ENCODE assay signal across 8 cellular contexts in the genomic region with DNA sequence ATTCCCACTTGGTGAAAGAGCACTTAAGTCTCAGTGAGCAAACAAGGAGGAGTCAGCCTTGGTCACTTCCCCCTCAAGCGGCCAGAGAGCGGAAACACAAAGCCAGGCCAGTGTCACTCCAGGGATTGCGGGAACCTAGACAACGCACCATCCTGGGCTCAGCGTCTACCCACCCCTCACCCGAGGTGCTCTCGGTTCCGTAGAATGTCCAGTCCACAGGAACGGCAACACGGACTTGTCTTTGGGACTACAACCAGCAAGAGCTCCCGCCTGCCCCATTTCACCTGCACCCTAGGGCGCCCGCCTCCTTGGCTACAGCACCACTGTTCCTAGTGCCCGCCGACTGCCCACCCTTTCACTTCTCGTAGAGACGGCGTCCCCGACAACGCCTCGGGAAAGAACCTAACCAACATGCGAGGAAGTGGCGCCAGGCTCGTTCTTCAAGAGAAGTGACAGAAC. TPM values are rescaled to one million over a fixed set of nuclear protein-coding genes. Genes with fewer than 3 reads are reported as not detected.
A peak's percentile ranks its signal among the peaks of the same experiment; 100 is the strongest.
DNase-seq lines count a peak whose midpoint lies in the region; ATAC-seq and TF ChIP-seq lines count a peak whose summit lies in the region.

No MANE protein-coding gene starts in this region.

- DNase-seq in AG04449 (ENCODE audit: low read depth, low spot score) (no peak), GM13977 (ENCODE audit: low spot score) (peak; percentile 25), NCI-H146 treated with DMSO at 0.1 percent for 48 hours (lab: John Stamatoyannopoulos, UW; ENCODE audit: unreplicated experiment) (peak; percentile 29), UCSD-AML1 (lab: John Stamatoyannopoulos, UW; ENCODE audit: unreplicated experiment) (peak; percentile 55), right lobe of liver (peak; percentile 57 to 65 (median 62))
- DNase-seq in stimulated activated CD8-positive, alpha-beta memory T cell treated with anti-CD3 and anti-CD28 coated beads, Interleukin-4, amount 100 ng/mL, for 1 hour (ENCODE audit: low read depth in 2 of 2, low spot score in 1 of 2): peak; percentile 1 to 20

- peak overlapping the region; percentile 98 for H3K4me3 ChIP-seq in AG04449 (ENCODE audit: low read depth, low read length)
- peak overlapping the region; percentile 99 for H3K4me3 ChIP-seq in duodenal mucosa (ENCODE audit: low read depth in 1 of 2, low read length in 2 of 2)
- peak overlapping the region; percentile 72 to 94 (median 78) for H3K4me3 ChIP-seq in right lobe of liver

- peak; percentile 41 for TF ChIP-seq CTCF in AG04449 (IDR thresholded peaks at IDR 0.05; ENCODE audit: insufficient read depth, low read length, missing control alignments)
- peak; percentile 22 for TF ChIP-seq CTCF in GM13977 (IDR thresholded peaks at IDR 0.05; ENCODE audit: extremely low read depth, insufficient read depth, missing control alignments)
- TF ChIP-seq CTCF in right lobe of liver (IDR thresholded peaks at IDR 0.05): peak in 2 of 4 donors; percentile 11 to 20

- CTCF ChIA-PET in AG04449 (lab: Yijun Ruan, JAX): interaction anchor here (0.6 to 2.7 kb wide), 11 partner anchors 9 to 852 kb away, joined by 3 to 11 read pairs (median 4); no protein-coding TSS in a partner anchor

- no peak for TF ChIP-seq POLR2A in right lobe of liver (IDR thresholded peaks at IDR 0.05)

- in situ Hi-C loops in GM13977 (cut with MboI; ENCODE audit: low pct_unique_long_range_greater_than_20kb, low sequenced_read_pairs, unreplicated experiment): no loop called here

- intact Hi-C loops in right lobe of liver (cut with DNase I): no loop called here

- H3K27me3 ChIP-seq in duodenal mucosa (ENCODE audit: control insufficient read depth in 1 of 2, insufficient read depth in 2 of 2, low read length in 2 of 2) (no peaks in the 10 kb centered on the region), right lobe of liver (no peaks in the 10 kb centered on the region)

- H3K9ac ChIP-seq in duodenal mucosa (ENCODE audit: low read depth in 1 of 2, low read length in 2 of 2): peak overlapping the region; percentile 90

- POLR2A ChIA-PET in AG04449 (lab: Yijun Ruan, JAX): interaction anchor here (1.0 kb wide), 1 partner anchor 11 kb away, joined by 4 read pairs; no protein-coding TSS in a partner anchor

- ATAC-seq in HG02884 (IDR thresholded peaks at IDR 0.05; ENCODE audit: unreplicated experiment): peak; percentile 28
- peak; percentile 67 to 75 (median 69) for ATAC-seq in right lobe of liver

- H3K27ac ChIP-seq in duodenal mucosa (ENCODE audit: low read depth, low read length) (peak overlapping the region; percentile 90), right lobe of liver (peak overlapping the region; percentile 41 to 80 (median 79))

- WGBS in right lobe of liver (ENCODE audit: insufficient coverage, low coverage, low lambda C conversion rate, missing lambda C conversion rate): 0% methylated on average over 14 of the region's 24 CpGs

- H3K9me3 ChIP-seq in duodenal mucosa (ENCODE audit: control insufficient read depth in 1 of 2, low read length in 2 of 2): no peaks in the 10 kb centered on the region
- no peaks in the 10 kb centered on the region for H3K9me3 ChIP-seq in right lobe of liver

- H3K36me3 ChIP-seq in duodenal mucosa (ENCODE audit: control insufficient read depth in 1 of 2, insufficient read depth in 2 of 2, low read length in 2 of 2) (peaks cover 0 to 10% of the 10 kb centered on the region in 2 donors), right lobe of liver (no peaks in the 10 kb centered on the region)

- H3K4me1 ChIP-seq in duodenal mucosa (ENCODE audit: control insufficient read depth in 1 of 2, insufficient read depth in 2 of 2, low read length in 2 of 2) (peaks cover 21 to 24% of the 10 kb centered on the region in 2 donors), right lobe of liver (peaks cover 0 to 39% (median 12%) of the 10 kb centered on the region in 4 donors)

RNA-seq across cellular contexts. Expression of a gene that starts 0.5 kb away (rescaled TPM):
- 10 to 100 TPM; 11.3 to 16.2 (median 13.2) TPM for total RNA-seq in right lobe of liver

RNA-seq across cellular contexts. Expression of a gene that starts 0.6 kb away (rescaled TPM):
- total RNA-seq in right lobe of liver: 10 to 100 TPM; 10.4 to 18.8 (median 15.1) TPM
